In the genomic region with DNA sequence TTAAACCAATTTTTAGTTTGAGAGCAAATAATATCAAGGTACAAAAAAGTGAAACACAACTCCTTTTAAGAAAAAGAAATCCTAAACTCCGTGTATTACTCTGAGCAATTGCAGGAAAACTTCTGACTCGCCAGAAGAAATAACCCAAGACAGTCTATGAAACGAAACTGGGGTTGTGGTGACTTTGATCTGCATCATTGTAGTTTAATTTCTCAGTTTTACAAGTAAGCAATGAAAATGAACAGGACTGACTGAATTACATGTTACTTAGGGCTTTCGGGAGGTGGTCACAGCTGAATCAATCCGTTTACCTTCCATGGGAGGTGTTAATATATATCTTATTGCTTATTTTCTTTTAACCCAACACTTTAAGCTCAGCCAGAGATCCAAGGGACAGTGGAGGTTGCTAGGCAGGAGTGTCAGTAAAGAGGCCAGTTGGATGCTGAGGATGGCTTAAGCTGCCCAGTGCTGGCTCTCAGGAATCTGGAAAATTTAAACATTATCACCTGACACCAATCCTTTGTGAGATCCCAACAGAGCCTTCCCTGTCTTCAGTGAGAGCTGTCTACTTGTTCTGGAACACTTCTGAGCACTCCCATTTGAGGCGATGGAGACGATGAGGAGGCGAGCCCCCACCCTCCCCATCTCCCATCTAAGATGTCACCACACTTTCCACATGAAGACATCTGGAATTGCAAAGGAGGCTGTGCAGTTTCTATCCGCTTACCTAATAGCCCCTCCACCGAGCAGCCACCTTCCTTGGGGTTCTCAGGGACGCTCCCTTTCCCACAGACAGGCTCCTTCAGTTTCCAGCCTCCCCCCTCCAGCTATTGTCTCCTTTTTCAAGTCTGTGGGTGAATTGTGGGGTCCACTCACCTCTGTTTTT, we compare ENCODE assay signal across 18 cellular contexts. TPM values are rescaled to one million over a fixed set of nuclear protein-coding genes. Genes with fewer than 3 reads are reported as not detected.
DNase-seq lines count a peak whose midpoint lies in the region; ATAC-seq and TF ChIP-seq lines count a peak whose summit lies in the region.
"Had no signal": no experiment of that assay in that cellular context is flagged by ENCODE, and none has a peak within 500 bp of the region (broad histone marks: within the 10 kb centered on the region; RNA-seq: fewer than 3 reads in every experiment).

No MANE protein-coding gene starts in this region.

- H3K27ac ChIP-seq in hepatocyte (peak overlapping the region; percentile 18), vagina (peak overlapping the region; percentile 96)
- H3K27ac ChIP-seq: heart right ventricle, left ventricle myocardium inferior had no signal

- H3K27me3 Mint-ChIP-seq in activated naive CD8-positive, alpha-beta T cell treated with anti-CD3 and anti-CD28 coated beads, Interleukin-2, amount 50 U/mL, for 24 hours, result peaks cover 49% of the 10 kb centered on the region
- peaks cover 62% of the 10 kb centered on the region for H3K27me3 Mint-ChIP-seq in activated naive CD8-positive, alpha-beta T cell treated with anti-CD3 and anti-CD28 coated beads for 36 hours
- peaks cover under 1% of the 10 kb centered on the region for H3K27me3 Mint-ChIP-seq in IgD-negative memory B cell

- no peak for TF ChIP-seq CTCF in hepatocyte (IDR thresholded peaks at IDR 0.05; ENCODE audit: poor library complexity)
- TF ChIP-seq CTCF in vagina (IDR thresholded peaks at IDR 0.05), result no peak

- ATAC-seq in activated naive CD8-positive, alpha-beta T cell treated with anti-CD3 and anti-CD28 coated beads, Interleukin-2, amount 50 U/mL, for 24 hours, result peak; percentile 12
- ATAC-seq: activated CD4-positive, CD25-positive, alpha-beta regulatory T cell treated with anti-CD3 and anti-CD28 coated beads, Interleukin-2, amount 50 U/mL, for 24 hours; heart right ventricle had no signal

- H3K4me3 ChIP-seq in hepatocyte, result no peak overlapping the region
- H3K4me3 ChIP-seq in vagina, result no peak overlapping the region
- H3K4me3 ChIP-seq: heart right ventricle, left ventricle myocardium inferior had no signal

- DNase-seq in activated naive CD8-positive, alpha-beta T cell treated with anti-CD3 and anti-CD28 coated beads, Interleukin-2, amount 50 U/mL, for 24 hours, result no peak
- DNase-seq in activated naive CD8-positive, alpha-beta T cell treated with anti-CD3 and anti-CD28 coated beads for 36 hours, result no peak
- DNase-seq in hepatocyte (ENCODE audit: low spot score) (no peak), vagina (ENCODE audit: extremely low spot score in 2 of 2) (no peak), HuH-7.5 (ENCODE audit: low spot score) (no peak), RKO (ENCODE audit: low spot score) (no peak), A172 (ENCODE audit: low spot score) (no peak)
- DNase-seq: activated gamma-delta T cell treated with Interleukin-2 at 50 U/mL for 16 hours; anterior cingulate cortex; CD4-positive, alpha-beta T cell; heart right ventricle; left ventricle myocardium inferior; NCI-H1092; NCI-H2029; NCI-H510A had no signal

- no peaks in the 10 kb centered on the region for H3K9me3 Mint-ChIP-seq in activated naive CD8-positive, alpha-beta T cell treated with anti-CD3 and anti-CD28 coated beads, Interleukin-2, amount 50 U/mL, for 24 hours
- H3K9me3 Mint-ChIP-seq in activated naive CD8-positive, alpha-beta T cell treated with anti-CD3 and anti-CD28 coated beads for 36 hours, result no peaks in the 10 kb centered on the region
- no peaks in the 10 kb centered on the region for H3K9me3 Mint-ChIP-seq in IgD-negative memory B cell
- H3K9me3 Mint-ChIP-seq: CD4-positive, alpha-beta T cell; neural crest cell had no signal

- H3K27ac Mint-ChIP-seq in activated naive CD8-positive, alpha-beta T cell treated with anti-CD3 and anti-CD28 coated beads, Interleukin-2, amount 50 U/mL, for 24 hours, result no peak overlapping the region
- no peak overlapping the region for H3K27ac Mint-ChIP-seq in activated naive CD8-positive, alpha-beta T cell treated with anti-CD3 and anti-CD28 coated beads for 36 hours
- H3K27ac Mint-ChIP-seq in IgD-negative memory B cell, result peak overlapping the region; percentile 44 to 87 (median 54)
- H3K27ac Mint-ChIP-seq: CD4-positive, alpha-beta T cell had no signal

- no peak overlapping the region for H2AFZ ChIP-seq in hepatocyte

- intact Hi-C loops in vagina (cut with DNase I), result no loop called here

- no peak overlapping the region for H3K4me3 Mint-ChIP-seq in activated naive CD8-positive, alpha-beta T cell treated with anti-CD3 and anti-CD28 coated beads, Interleukin-2, amount 50 U/mL, for 24 hours
- H3K4me3 Mint-ChIP-seq in activated naive CD8-positive, alpha-beta T cell treated with anti-CD3 and anti-CD28 coated beads for 36 hours, result no peak overlapping the region
- H3K4me3 Mint-ChIP-seq in IgD-negative memory B cell, result peak overlapping the region in 1 of 4 donors; percentile 95
- H3K4me3 Mint-ChIP-seq: CD4-positive, alpha-beta T cell; neural crest cell had no signal

- H3K9me3 ChIP-seq in hepatocyte (ENCODE audit: low read depth) (no peaks in the 10 kb centered on the region), vagina (no peaks in the 10 kb centered on the region)
- H3K9me3 ChIP-seq: heart right ventricle, left ventricle myocardium inferior had no signal

- H4K20me1 ChIP-seq in hepatocyte (ENCODE audit: insufficient read depth, poor library complexity, severe bottlenecking), result no peaks in the 10 kb centered on the region

- H3K4me1 ChIP-seq in hepatocyte (ENCODE audit: insufficient read depth) (peaks cover 24% of the 10 kb centered on the region), vagina (peaks cover 29% of the 10 kb centered on the region)

- no peaks in the 10 kb centered on the region for H3K36me3 ChIP-seq in hepatocyte (replicated peaks; ENCODE audit: insufficient read depth, low read depth)
- no peaks in the 10 kb centered on the region for H3K36me3 ChIP-seq in vagina
- H3K36me3 ChIP-seq: heart right ventricle, left ventricle myocardium inferior had no signal

- 64% methylated on average over 11 of the region's 11 CpGs for WGBS in hepatocyte (ENCODE audit: low lambda C conversion rate, missing lambda C conversion rate)

- H3K79me2 ChIP-seq in hepatocyte, result peaks cover 7% of the 10 kb centered on the region

- no peak for TF ChIP-seq POLR2A in vagina (IDR thresholded peaks at IDR 0.05)

- H3K9me2 ChIP-seq in hepatocyte (replicated peaks; ENCODE audit: insufficient read depth), result no peaks in the 10 kb centered on the region

- H3K4me1 Mint-ChIP-seq in activated naive CD8-positive, alpha-beta T cell treated with anti-CD3 and anti-CD28 coated beads, Interleukin-2, amount 50 U/mL, for 24 hours, result peaks cover 13% of the 10 kb centered on the region
- H3K4me1 Mint-ChIP-seq in activated naive CD8-positive, alpha-beta T cell treated with anti-CD3 and anti-CD28 coated beads for 36 hours, result peaks cover 17% of the 10 kb centered on the region
- peaks cover 22 to 48% (median 34%) of the 10 kb centered on the region in 3 donors for H3K4me1 Mint-ChIP-seq in IgD-negative memory B cell

- peak overlapping the region; percentile 6 for H3K4me2 ChIP-seq in hepatocyte

- no peaks in the 10 kb centered on the region for H3K36me3 Mint-ChIP-seq in activated naive CD8-positive, alpha-beta T cell treated with anti-CD3 and anti-CD28 coated beads, Interleukin-2, amount 50 U/mL, for 24 hours (ENCODE audit: low read depth)
- H3K36me3 Mint-ChIP-seq in activated naive CD8-positive, alpha-beta T cell treated with anti-CD3 and anti-CD28 coated beads for 36 hours, result no peaks in the 10 kb centered on the region
- no peaks in the 10 kb centered on the region for H3K36me3 Mint-ChIP-seq in IgD-negative memory B cell

- peaks cover 4% of the 10 kb centered on the region for H3K27me3 ChIP-seq in hepatocyte
- no peaks in the 10 kb centered on the region for H3K27me3 ChIP-seq in vagina
- H3K27me3 ChIP-seq: heart right ventricle had no signal

RNA-seq across cellular contexts. Expression of a gene that starts 3.6 kb away (rescaled TPM):
- under 1 TPM; 0.70 to 0.78 TPM for total RNA-seq in activated naive CD8-positive, alpha-beta T cell treated with anti-CD3 and anti-CD28 coated beads for 36 hours
- polyA plus RNA-seq in IgD-negative memory B cell (192 TPM), hepatocyte (81.8 and 120 TPM in 2 replicates)
- total RNA-seq in hepatocyte (21.0 and 26.0 TPM in 2 replicates), vagina (26.0 TPM)
- total RNA-seq in A172 (2014; rRNA removed; shearing (Covaris generic)), result 19.6 and 27.9 TPM in 2 replicates

Comparison
In these comparisons a context has a peak if more than half of its experiments do, and no peak if none do; other contexts are left out.
1. H3K27ac Mint-ChIP-seq: peak in IgD-negative memory B cell (3 of 3); none in activated naive CD8-positive, alpha-beta T cell treated with anti-CD3 and anti-CD28 coated beads, Interleukin-2, amount 50 U/mL, for 24 hours (single experiment) and activated naive CD8-positive, alpha-beta T cell treated with anti-CD3 and anti-CD28 coated beads for 36 hours (single experiment).
2. RNA of a gene that starts 3.6 kb away (total RNA-seq): 19.6 to 27.9 TPM in A172, 26.0 TPM in vagina (single experiment) and 21.0 to 26.0 TPM in hepatocyte; 0.70 to 0.78 TPM in activated naive CD8-positive, alpha-beta T cell treated with anti-CD3 and anti-CD28 coated beads for 36 hours; every median in the first group is over 10 times any median in the second.